Comparison of ENCODE assay signal across 18 cellular contexts in the genomic region with DNA sequence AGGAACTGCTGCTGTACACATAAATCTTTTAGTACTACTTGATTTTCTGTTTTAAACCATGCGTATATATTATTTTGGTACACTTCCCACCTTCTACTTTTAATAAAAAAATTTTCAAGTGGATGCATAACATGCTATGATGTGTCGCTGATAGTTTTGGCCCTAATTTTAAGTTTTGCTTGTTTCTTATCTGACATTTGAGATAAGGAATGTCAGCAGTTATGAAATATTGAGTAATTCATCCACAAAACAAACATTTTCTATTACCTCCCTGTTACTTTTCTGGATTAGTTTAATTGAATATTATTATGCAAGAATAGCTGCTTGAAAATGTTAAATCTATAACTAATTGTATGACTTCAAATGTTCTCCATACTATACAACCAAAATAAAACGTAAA.
"Had no signal": no experiment of that assay in that cellular context is flagged by ENCODE, and none has a peak within 500 bp of the region (broad histone marks: within the 10 kb centered on the region; RNA-seq: fewer than 3 reads in every experiment).

No MANE protein-coding gene starts in this region.

- ATAC-seq: activated CD4-positive, alpha-beta T cell treated with anti-CD3 and anti-CD28 coated beads for 36 hours; sciatic nerve had no signal

- H3K27ac Mint-ChIP-seq: activated CD4-positive, alpha-beta memory T cell treated with anti-CD3 and anti-CD28 coated beads, Interleukin-2, amount 10 ng/mL, durations not matched to agents 7 days and 5 days; activated CD4-positive, alpha-beta T cell treated with anti-CD3 and anti-CD28 coated beads for 36 hours; activated naive CD4-positive, alpha-beta T cell treated with anti-CD3 and anti-CD28 coated beads, Interleukin-2, amount 10 ng/mL, durations not matched to agents 7 days and 5 days had no signal

- H3K27ac ChIP-seq: esophagus muscularis mucosa, foreskin keratinocyte, stomach, testis, VCaP had no signal

- H3K36me3 ChIP-seq: esophagus muscularis mucosa, left lung had no signal

- H3K4me3 Mint-ChIP-seq: activated CD4-positive, alpha-beta memory T cell treated with anti-CD3 and anti-CD28 coated beads, Interleukin-2, amount 10 ng/mL, durations not matched to agents 7 days and 5 days; activated CD4-positive, alpha-beta T cell treated with anti-CD3 and anti-CD28 coated beads for 36 hours; activated naive CD4-positive, alpha-beta T cell treated with anti-CD3 and anti-CD28 coated beads, Interleukin-2, amount 10 ng/mL, durations not matched to agents 7 days and 5 days; activated T-cell treated with anti-CD3 and anti-CD28 coated beads, Interleukin-2, amount 50 U/mL, for 24 hours had no signal

- H3K4me3 ChIP-seq: esophagus muscularis mucosa, left lung, stomach, testis had no signal

- H3K27me3 ChIP-seq: esophagus muscularis mucosa, foreskin keratinocyte, left lung, stomach, testis had no signal

- H3K27me3 Mint-ChIP-seq: activated CD4-positive, alpha-beta memory T cell treated with anti-CD3 and anti-CD28 coated beads, Interleukin-2, amount 10 ng/mL, durations not matched to agents 7 days and 5 days; activated CD4-positive, alpha-beta T cell treated with anti-CD3 and anti-CD28 coated beads for 36 hours; activated naive CD4-positive, alpha-beta T cell treated with anti-CD3 and anti-CD28 coated beads, Interleukin-2, amount 10 ng/mL, durations not matched to agents 7 days and 5 days; activated T-cell treated with anti-CD3 and anti-CD28 coated beads, Interleukin-2, amount 50 U/mL, for 24 hours had no signal

- H3K9me3 ChIP-seq: left lung, testis had no signal

- DNase-seq: activated CD4-positive, alpha-beta memory T cell treated with anti-CD3 and anti-CD28 coated beads, Interleukin-2, amount 10 ng/mL, durations not matched to agents 7 days and 5 days; activated CD4-positive, alpha-beta T cell treated with anti-CD3 and anti-CD28 coated beads for 36 hours; activated naive CD4-positive, alpha-beta T cell treated with anti-CD3 and anti-CD28 coated beads, Interleukin-2, amount 10 ng/mL, durations not matched to agents 7 days and 5 days; activated T-cell treated with anti-CD3 and anti-CD28 coated beads, Interleukin-2, amount 50 U/mL, for 24 hours; caudate nucleus; cortex of kidney; effector CD4-positive, alpha-beta T cell; foreskin keratinocyte; glutamatergic neuron; left lung; mesenchymal stem cell; stimulated activated CD4-positive, alpha-beta T cell treated with anti-CD3 and anti-CD28 coated beads, Interleukin-1b, Interleukin-23, amount 100 ng/mL, for 48 hours; stomach; T-helper 1 cell; testis had no signal

- H3K4me1 ChIP-seq: testis had no signal
